ENCODE assay signal across 35 cellular contexts in the genomic region with DNA sequence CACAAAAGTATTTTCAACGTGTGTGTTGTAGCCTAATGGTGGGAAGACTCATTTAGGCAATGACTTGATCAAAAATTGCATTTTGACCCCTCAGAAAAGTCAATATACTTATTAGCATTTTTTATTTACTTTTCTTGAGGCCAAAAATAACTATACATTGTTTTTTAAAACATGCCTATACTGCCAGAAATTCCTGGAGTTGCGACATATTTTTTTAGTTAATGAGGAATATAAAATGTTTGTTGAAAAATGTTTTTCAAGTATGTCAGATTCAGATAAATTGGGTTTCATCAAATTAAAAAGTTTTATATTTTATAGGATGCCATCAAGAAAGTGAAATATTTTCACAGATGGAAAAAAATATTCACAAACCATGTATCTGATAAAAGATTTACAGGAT.
"Had no signal": no experiment of that assay in that cellular context is flagged by ENCODE, and none has a peak within 500 bp of the region (broad histone marks: within the 10 kb centered on the region; RNA-seq: fewer than 3 reads in every experiment).

No MANE protein-coding gene starts in this region.

- H3K27ac ChIP-seq: brain microvascular endothelial cell, coronary artery, dorsolateral prefrontal cortex, gastrocnemius medialis, heart right ventricle, hepatocyte had no signal

- ATAC-seq: activated CD4-positive, alpha-beta T cell treated with anti-CD3 and anti-CD28 coated beads for 36 hours; activated CD8-positive, alpha-beta memory T cell treated with anti-CD3 and anti-CD28 coated beads, Interleukin-2, amount 10 ng/mL, durations not matched to agents 7 days and 5 days; activated CD8-positive, alpha-beta T cell treated with anti-CD3 and anti-CD28 coated beads, Interleukin-2, amount 10 ng/mL, durations not matched to agents 7 days and 5 days; activated naive CD8-positive, alpha-beta T cell treated with anti-CD3 and anti-CD28 coated beads, Interleukin-2, amount 50 U/mL, for 24 hours; esophagus mucosa; gastrocnemius medialis; heart right ventricle; T-helper 17 cell had no signal

- H3K4me2 ChIP-seq: hepatocyte had no signal

- H3K4me3 ChIP-seq: coronary artery, dorsolateral prefrontal cortex, gastrocnemius medialis, heart right ventricle, hepatocyte had no signal

- H3K27me3 Mint-ChIP-seq: activated CD4-positive, alpha-beta memory T cell treated with anti-CD3 and anti-CD28 coated beads for 36 hours; activated CD4-positive, alpha-beta T cell treated with anti-CD3 and anti-CD28 coated beads for 36 hours; activated CD4-positive, alpha-beta T cell treated with anti-CD3 and anti-CD28 coated beads, Interleukin-2, amount 10 ng/mL, durations not matched to agents 24 days and 14 days; activated CD8-positive, alpha-beta memory T cell treated with anti-CD3 and anti-CD28 coated beads, Interleukin-2, amount 10 ng/mL, durations not matched to agents 7 days and 5 days; activated naive CD4-positive, alpha-beta T cell treated with anti-CD3 and anti-CD28 coated beads, Interleukin-2, amount 50 U/mL, for 24 hours; activated naive CD8-positive, alpha-beta T cell treated with anti-CD3 and anti-CD28 coated beads for 36 hours; activated naive CD8-positive, alpha-beta T cell treated with anti-CD3 and anti-CD28 coated beads, Interleukin-2, amount 50 U/mL, for 24 hours; central memory CD8-positive, alpha-beta T cell; dendritic cell treated with granulocyte-macrophage colony-stimulating factor and Interleukin-4, amounts not matched to agents 40 ng/mL and 50 ng/mL, for 4 days; T-helper 17 cell had no signal

- H3K27me3 ChIP-seq: brain microvascular endothelial cell, dorsolateral prefrontal cortex, gastrocnemius medialis, heart right ventricle, hepatocyte had no signal

- H3K9me3 ChIP-seq: gastrocnemius medialis, heart right ventricle had no signal

- H2AFZ ChIP-seq: hepatocyte had no signal

- H3K4me1 ChIP-seq: gastrocnemius medialis, heart right ventricle had no signal

- H3K4me1 Mint-ChIP-seq: activated CD4-positive, alpha-beta T cell treated with anti-CD3 and anti-CD28 coated beads for 36 hours; activated CD4-positive, alpha-beta T cell treated with anti-CD3 and anti-CD28 coated beads, Interleukin-2, amount 10 ng/mL, durations not matched to agents 24 days and 14 days; activated CD8-positive, alpha-beta memory T cell treated with anti-CD3 and anti-CD28 coated beads, Interleukin-2, amount 10 ng/mL, durations not matched to agents 7 days and 5 days; activated naive CD4-positive, alpha-beta T cell treated with anti-CD3 and anti-CD28 coated beads, Interleukin-2, amount 50 U/mL, for 24 hours; activated naive CD8-positive, alpha-beta T cell treated with anti-CD3 and anti-CD28 coated beads, Interleukin-2, amount 50 U/mL, for 24 hours; central memory CD8-positive, alpha-beta T cell; endodermal cell had no signal

- H3K36me3 ChIP-seq: gastrocnemius medialis had no signal

- FAIRE-seq: astrocyte, bronchial epithelial cell had no signal

- H3K4me3 Mint-ChIP-seq: activated CD4-positive, alpha-beta memory T cell treated with anti-CD3 and anti-CD28 coated beads for 36 hours; activated CD4-positive, alpha-beta T cell treated with anti-CD3 and anti-CD28 coated beads for 36 hours; activated CD4-positive, alpha-beta T cell treated with anti-CD3 and anti-CD28 coated beads, Interleukin-2, amount 10 ng/mL, durations not matched to agents 24 days and 14 days; activated CD8-positive, alpha-beta memory T cell treated with anti-CD3 and anti-CD28 coated beads, Interleukin-2, amount 10 ng/mL, durations not matched to agents 7 days and 5 days; activated CD8-positive, alpha-beta T cell treated with anti-CD3 and anti-CD28 coated beads, Interleukin-2, amount 10 ng/mL, durations not matched to agents 7 days and 5 days; activated naive CD4-positive, alpha-beta T cell treated with anti-CD3 and anti-CD28 coated beads for 36 hours; activated naive CD4-positive, alpha-beta T cell treated with anti-CD3 and anti-CD28 coated beads, Interleukin-2, amount 50 U/mL, for 24 hours; activated naive CD8-positive, alpha-beta T cell treated with anti-CD3 and anti-CD28 coated beads for 36 hours; activated naive CD8-positive, alpha-beta T cell treated with anti-CD3 and anti-CD28 coated beads, Interleukin-2, amount 50 U/mL, for 24 hours; activated T-helper 1 cell treated with anti-CD3 and anti-CD28 coated beads, Interleukin-12 subunit alpha, Interleukin-12 subunit beta, Interleukin-2, Interleukin-4 antibody, amounts not matched to agents 30 ng/mL and 10 ng/mL and 1 ng/mL, durations not matched to agents 14 hours and 24 hours and 36 hours; central memory CD8-positive, alpha-beta T cell; dendritic cell treated with granulocyte-macrophage colony-stimulating factor and Interleukin-4, amounts not matched to agents 40 ng/mL and 50 ng/mL, for 4 days; endodermal cell; T-helper 17 cell; T-helper 2 cell treated with Interferon-gamma antibody and Interleukin-4, amounts not matched to agents 5 μg/mL and 100 μg/mL, for 36 hours had no signal

- H3K27ac Mint-ChIP-seq: activated CD4-positive, alpha-beta memory T cell treated with anti-CD3 and anti-CD28 coated beads for 36 hours; activated CD4-positive, alpha-beta T cell treated with anti-CD3 and anti-CD28 coated beads for 36 hours; activated CD4-positive, alpha-beta T cell treated with anti-CD3 and anti-CD28 coated beads, Interleukin-2, amount 10 ng/mL, durations not matched to agents 24 days and 14 days; activated CD8-positive, alpha-beta memory T cell treated with anti-CD3 and anti-CD28 coated beads, Interleukin-2, amount 10 ng/mL, durations not matched to agents 7 days and 5 days; activated CD8-positive, alpha-beta T cell treated with anti-CD3 and anti-CD28 coated beads, Interleukin-2, amount 10 ng/mL, durations not matched to agents 7 days and 5 days; activated naive CD4-positive, alpha-beta T cell treated with anti-CD3 and anti-CD28 coated beads for 36 hours; activated naive CD4-positive, alpha-beta T cell treated with anti-CD3 and anti-CD28 coated beads, Interleukin-2, amount 50 U/mL, for 24 hours; activated naive CD8-positive, alpha-beta T cell treated with anti-CD3 and anti-CD28 coated beads for 36 hours; activated naive CD8-positive, alpha-beta T cell treated with anti-CD3 and anti-CD28 coated beads, Interleukin-2, amount 50 U/mL, for 24 hours; activated T-helper 1 cell treated with anti-CD3 and anti-CD28 coated beads, Interleukin-12 subunit alpha, Interleukin-12 subunit beta, Interleukin-2, Interleukin-4 antibody, amounts not matched to agents 30 ng/mL and 10 ng/mL and 1 ng/mL, durations not matched to agents 14 hours and 24 hours and 36 hours; activated T-helper 2 cell treated with anti-CD3 and anti-CD28 coated beads, Interferon-gamma antibody, Interleukin-2, Interleukin-4, amounts not matched to agents 10 μg/mL and 5 μg/mL and 100 μg/mL, durations not matched to agents 14 hours and 24 hours and 36 hours; dendritic cell treated with granulocyte-macrophage colony-stimulating factor and Interleukin-4, amounts not matched to agents 40 ng/mL and 50 ng/mL, for 4 days; endodermal cell; T-helper 17 cell; T-helper 2 cell treated with Interferon-gamma antibody and Interleukin-4, amounts not matched to agents 5 μg/mL and 100 μg/mL, for 36 hours had no signal

- H3K9me3 Mint-ChIP-seq: activated CD4-positive, alpha-beta memory T cell treated with anti-CD3 and anti-CD28 coated beads for 36 hours; activated CD4-positive, alpha-beta T cell treated with anti-CD3 and anti-CD28 coated beads, Interleukin-2, amount 10 ng/mL, durations not matched to agents 24 days and 14 days; activated naive CD4-positive, alpha-beta T cell treated with anti-CD3 and anti-CD28 coated beads for 36 hours; activated naive CD4-positive, alpha-beta T cell treated with anti-CD3 and anti-CD28 coated beads, Interleukin-2, amount 50 U/mL, for 24 hours; activated naive CD8-positive, alpha-beta T cell treated with anti-CD3 and anti-CD28 coated beads for 36 hours; activated naive CD8-positive, alpha-beta T cell treated with anti-CD3 and anti-CD28 coated beads, Interleukin-2, amount 50 U/mL, for 24 hours; activated T-helper 1 cell treated with anti-CD3 and anti-CD28 coated beads, Interleukin-12 subunit alpha, Interleukin-12 subunit beta, Interleukin-2, Interleukin-4 antibody, amounts not matched to agents 30 ng/mL and 10 ng/mL and 1 ng/mL, durations not matched to agents 14 hours and 24 hours and 36 hours; activated T-helper 2 cell treated with anti-CD3 and anti-CD28 coated beads, Interferon-gamma antibody, Interleukin-2, Interleukin-4, amounts not matched to agents 10 μg/mL and 5 μg/mL and 100 μg/mL, durations not matched to agents 14 hours and 24 hours and 36 hours; central memory CD8-positive, alpha-beta T cell; dendritic cell treated with granulocyte-macrophage colony-stimulating factor and Interleukin-4, amounts not matched to agents 40 ng/mL and 50 ng/mL, for 4 days; endodermal cell; T-helper 2 cell treated with Interferon-gamma antibody and Interleukin-4, amounts not matched to agents 5 μg/mL and 100 μg/mL, for 36 hours had no signal

- DNase-seq: activated CD4-positive, alpha-beta memory T cell treated with anti-CD3 and anti-CD28 coated beads for 36 hours; activated CD4-positive, alpha-beta T cell treated with anti-CD3 and anti-CD28 coated beads for 36 hours; activated CD4-positive, alpha-beta T cell treated with anti-CD3 and anti-CD28 coated beads, Interleukin-2, amount 10 ng/mL, durations not matched to agents 24 days and 14 days; activated CD4-positive, CD25-positive, alpha-beta regulatory T cell; activated CD4-positive, CD25-positive, alpha-beta regulatory T cell treated with anti-CD3 and anti-CD28 coated beads, Interleukin-2, amount 50 U/mL, for 72 hours; activated CD8-positive, alpha-beta memory T cell treated with anti-CD3 and anti-CD28 coated beads, Interleukin-2, amount 10 ng/mL, durations not matched to agents 7 days and 5 days; activated CD8-positive, alpha-beta memory T cell treated with anti-CD3 and anti-CD28 coated beads, Interleukin-2, amount 50 U/mL, for 4 hours; activated CD8-positive, alpha-beta T cell treated with anti-CD3 and anti-CD28 coated beads, Interleukin-2, amount 10 ng/mL, durations not matched to agents 7 days and 5 days; activated effector memory CD4-positive, alpha-beta T cell treated with anti-CD3 and anti-CD28 coated beads, Interleukin-2, amount 50 U/mL, for 16 hours; activated naive CD4-positive, alpha-beta T cell treated with anti-CD3 and anti-CD28 coated beads for 36 hours; activated naive CD8-positive, alpha-beta T cell treated with anti-CD3 and anti-CD28 coated beads for 36 hours; activated naive CD8-positive, alpha-beta T cell treated with anti-CD3 and anti-CD28 coated beads, Interleukin-2, amount 50 U/mL, for 24 hours; activated T-cell treated with anti-CD3 and anti-CD28 coated beads, Interleukin-2, amount 50 U/mL, for 1 hour; activated T-cell treated with anti-CD3 and anti-CD28 coated beads, Interleukin-2, amount 50 U/mL, for 48 hours; anterior cingulate cortex; brain microvascular endothelial cell; dorsolateral prefrontal cortex; effector memory CD4-positive, alpha-beta T cell; endodermal cell; gastrocnemius medialis; glutamatergic neuron; heart right ventricle; T-helper 17 cell; T1000 had no signal
